ENCODE assay signal across 24 cellular contexts in genomic region chr4:87547016-87547708, GRCh38. TPM values are rescaled to one million over a fixed set of nuclear protein-coding genes. Genes with fewer than 3 reads are reported as not detected.
"Had no signal": no experiment of that assay in that cellular context is flagged by ENCODE, and none has a peak within 500 bp of the region (broad histone marks: within the 10 kb centered on the region; RNA-seq: fewer than 3 reads in every experiment).

No MANE protein-coding gene starts in this region.

- H3K9me3 ChIP-seq: MG63, SK-N-SH had no signal

- H3K36me3 Mint-ChIP-seq: IgD-negative memory B cell, T-cell had no signal

- ATAC-seq: Panc1, T-cell had no signal

- H3K27ac ChIP-seq: RWPE1 had no signal

- H3K9me3 Mint-ChIP-seq: IgD-negative memory B cell, T-cell had no signal

- H3K4me2 ChIP-seq: SK-N-SH had no signal

- H3K27ac Mint-ChIP-seq: IgD-negative memory B cell, T-cell had no signal

- H3K36me3 ChIP-seq: MG63 had no signal

- H3K4me1 Mint-ChIP-seq: IgD-negative memory B cell, T-cell had no signal

- H3K27me3 Mint-ChIP-seq: IgD-negative memory B cell had no signal

- DNase-seq: KBM-7, MG63, NCI-H1092, NCI-H1105 treated with DMSO at 0.1 percent for 48 hours, NCI-H1417 treated with DMSO at 0.1 percent for 48 hours, NCI-H146, NCI-H1694 treated with DMSO at 0.1 percent for 48 hours, NCI-H1930, NCI-H2081, NCI-H2107, NCI-H226, NCI-H446, NCI-H510A, NCI-H526, NCI-H82, SHP77, SK-N-SH, SW 1271, T-cell had no signal

- H3K4me3 ChIP-seq: MG63 had no signal

- H3K9me2 ChIP-seq: SK-N-SH had no signal

- H3K9ac ChIP-seq: SK-N-SH had no signal

- H3K27me3 ChIP-seq: MG63 had no signal

- H3K4me3 Mint-ChIP-seq: IgD-negative memory B cell, T-cell had no signal

RNA-seq across cellular contexts. Expression of gene SPARCL1, which starts 18.0 kb away (rescaled TPM):
- total RNA-seq: LHCN-M2, SK-MEL-5 had no signal
- polyA plus RNA-seq: IgD-negative memory B cell, SK-N-SH had no signal
